In genomic region chr4:2260336-2261109, GRCh38 we compare ENCODE assay signal across 8 cellular contexts. TPM values are rescaled to one million over a fixed set of nuclear protein-coding genes. Genes with fewer than 3 reads are reported as not detected.
DNase-seq lines count a peak whose midpoint lies in the region; ATAC-seq and TF ChIP-seq lines count a peak whose summit lies in the region.

No MANE protein-coding gene starts in this region.

- no peaks in the 10 kb centered on the region for H3K36me3 ChIP-seq in ovary

- TF ChIP-seq CTCF in Calu3 (IDR thresholded peaks at IDR 0.05; ENCODE audit: unreplicated experiment) (no peak), VCaP (conservative IDR thresholded peaks at IDR 0.05) (no peak), foreskin fibroblast (IDR thresholded peaks at IDR 0.05; ENCODE audit: low read depth, low read length) (no peak), ovary (IDR thresholded peaks at IDR 0.05) (no peak), GM10248 (IDR thresholded peaks at IDR 0.05; ENCODE audit: control extremely low read depth, extremely low read depth, low read depth, missing control alignments) (no peak)

- POLR2A ChIA-PET in GM10248 (lab: Yijun Ruan, JAX), result no interaction called here

- no peak overlapping the region for H3K27ac Mint-ChIP-seq in Calu3 (ENCODE audit: unreplicated experiment)

- TF ChIP-seq POLR2A in ovary (IDR thresholded peaks at IDR 0.05), result no peak

- H3K36me3 Mint-ChIP-seq in Calu3 (ENCODE audit: insufficient read depth, unreplicated experiment), result peaks cover 10% of the 10 kb centered on the region

- no peak for ATAC-seq in GM21717 (IDR thresholded peaks at IDR 0.05; ENCODE audit: unreplicated experiment)
- no peak for ATAC-seq in HG02678 (IDR thresholded peaks at IDR 0.05; ENCODE audit: unreplicated experiment)

- H3K4me1 Mint-ChIP-seq in Calu3 (ENCODE audit: low read depth, unreplicated experiment), result no peaks in the 10 kb centered on the region

- WGBS in ovary, 3 donors, result 13 to 15% (median 13%) methylated on average over 20 to 23 of the region's 23 CpGs

- no peaks in the 10 kb centered on the region for H3K9me3 Mint-ChIP-seq in Calu3 (ENCODE audit: low read depth, unreplicated experiment)

- H3K9me3 ChIP-seq in ovary, result no peaks in the 10 kb centered on the region

- no peaks in the 10 kb centered on the region for H3K27me3 ChIP-seq in ovary

- no peak for TF ChIP-seq EP300 in ovary (IDR thresholded peaks at IDR 0.05)

- intact Hi-C loops in Calu3 (cut with micrococcal nuclease; ENCODE audit: unreplicated experiment) (no loop called here), ovary (cut with DNase I) (loop anchor here in 2 of 4 donors (5.0 to 10.0 kb wide), 4 partner anchors 154 to 582 kb away; partner anchors contain the start of genes ADD1 (in 1 of the 2), CFAP99 (in 1 of the 2), FAM193A (in 1 of the 2) and RNF4 (in 1 of the 2))

- peaks cover 22% of the 10 kb centered on the region for H3K4me1 ChIP-seq in ovary (ENCODE audit: insufficient read depth)

- H3K27ac ChIP-seq in VCaP, result peak overlapping the region; percentile 91
- H3K27ac ChIP-seq in ovary, result peak overlapping the region; percentile 76 to 89

- no peaks in the 10 kb centered on the region for H3K27me3 Mint-ChIP-seq in Calu3 (ENCODE audit: unreplicated experiment)

- H3K4me3 ChIP-seq in foreskin fibroblast (ENCODE audit: low read depth in 1 of 2, low read length in 2 of 2) (peak overlapping the region; percentile 79 to 96), ovary (peak overlapping the region; percentile 93)

- CTCF ChIA-PET in Calu3 (lab: Charles Lee) (no interaction called here), GM10248 (lab: Yijun Ruan, JAX) (interaction anchor here (1.4 kb wide), 1 partner anchor 40 kb away, joined by 5 read pairs; no protein-coding TSS in a partner anchor)

- BruUV-seq in Calu3 (replicated peaks; lab: Mats Ljungman, UMichigan), result TSS peak; percentile 53

- DNase-seq in Calu3, result no peak
- DNase-seq in foreskin fibroblast, result peak in 1 of 2 donors; percentile 42
- peak; percentile 28 to 60 (median 48) for DNase-seq in ovary
- no peak for DNase-seq in SKM-1 treated with dmso at 0.1 percent for 144 hours (lab: John Stamatoyannopoulos, UW; ENCODE audit: unreplicated experiment)
- DNase-seq in GM10248 (ENCODE audit: extremely low spot score), result no peak

- peak overlapping the region; percentile 56 for H3K4me3 Mint-ChIP-seq in Calu3 (ENCODE audit: low read depth, unreplicated experiment)

RNA-seq across cellular contexts. Expression of gene MXD4, which starts 1.4 kb away (rescaled TPM):
- total RNA-seq in Calu3 (2022), result 12.8 and 15.0 TPM in 2 replicates
- total RNA-seq in ovary, result 10 to 100 TPM; 22.3 to 51.4 (median 35.3) TPM
- polyA plus RNA-seq in ovary, result 10 to 100 TPM; 10.3 to 41.5 TPM

RNA-seq across cellular contexts. Expression of gene HAUS3, which starts 18.6 kb away (rescaled TPM):
- total RNA-seq in Calu3 (2022), result 12.9 and 13.4 TPM in 2 replicates
- 10 to 100 TPM in 6 of 7 donors, 1 to 10 TPM in 1; 9.3 to 17.4 (median 12.5) TPM for total RNA-seq in ovary
- 10 to 100 TPM in 1 of 2 donors, 1 to 10 TPM in 1; 8.2 to 12.5 TPM for polyA plus RNA-seq in ovary

RNA-seq across cellular contexts. Expression of gene POLN, which starts 18.6 kb away (rescaled TPM):
- total RNA-seq in Calu3 (2022) (4.1 and 5.2 TPM in 2 replicates), ovary (10 to 100 TPM in 1 of 7 donors, 1 to 10 TPM in 5, under 1 TPM in 1; 0.95 to 11.4 (median 3.4) TPM)
- polyA plus RNA-seq in ovary, result 1 to 10 TPM; 1.4 to 1.6 TPM

Comparison
In these comparisons a context has a peak if more than half of its experiments do, and no peak if none do; other contexts are left out.
1. DNase-seq: peak in ovary (5 of 5); none in Calu3 (single experiment), SKM-1 treated with dmso at 0.1 percent for 144 hours (single experiment) and GM10248 (single experiment).